Comparison of ENCODE assay signal across 19 cellular contexts in the genomic region with DNA sequence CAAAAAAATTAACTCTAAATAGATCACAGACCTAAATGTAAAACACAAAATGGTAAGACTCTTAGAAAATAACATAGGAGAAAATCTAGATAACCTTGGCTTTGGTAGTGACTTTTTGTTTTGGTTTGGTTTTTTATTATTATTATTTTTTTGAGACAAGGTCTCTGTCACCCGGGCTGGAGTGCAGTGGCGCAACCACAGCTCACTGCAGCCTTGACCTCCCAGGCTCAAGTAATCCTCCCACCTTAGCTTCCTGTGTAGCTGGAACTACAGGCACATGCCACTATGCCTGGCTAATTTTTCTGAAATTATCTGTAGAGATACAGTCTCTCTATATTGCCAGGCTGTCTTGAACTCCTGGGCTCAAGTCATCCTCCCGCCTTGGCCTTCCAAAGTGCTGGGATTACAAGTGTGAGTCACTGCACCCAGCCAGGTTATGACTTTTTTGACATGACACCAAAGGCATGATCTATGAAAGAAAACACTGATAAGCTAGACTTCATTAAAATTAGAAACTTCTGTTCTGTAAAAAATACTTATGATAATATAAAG.
DNase-seq lines count a peak whose midpoint lies in the region; ATAC-seq and TF ChIP-seq lines count a peak whose summit lies in the region.
"Had no signal": no experiment of that assay in that cellular context is flagged by ENCODE, and none has a peak within 500 bp of the region (broad histone marks: within the 10 kb centered on the region; RNA-seq: fewer than 3 reads in every experiment).

No MANE protein-coding gene starts in this region.

- ATAC-seq in heart left ventricle (peak in 1 of 4 donors; percentile 25), right cardiac atrium (no peak), esophagus mucosa (peak; percentile 27), GM18873 (IDR thresholded peaks at IDR 0.05; ENCODE audit: low FRiP score, unreplicated experiment) (no peak), GM21381 (IDR thresholded peaks at IDR 0.05; ENCODE audit: unreplicated experiment) (no peak)

- H3K27me3 Mint-ChIP-seq in nephron (ENCODE audit: low read depth) (peaks cover 6% of the 10 kb centered on the region), type B pancreatic cell (no peaks in the 10 kb centered on the region)

- H3K4me1 ChIP-seq in heart left ventricle: peaks cover 0 to 4% (median 0%) of the 10 kb centered on the region in 12 donors
- H3K4me1 ChIP-seq in right cardiac atrium (ENCODE audit: control insufficient read depth, insufficient read depth, low read length): no peaks in the 10 kb centered on the region
- H3K4me1 ChIP-seq: BLaER1 treated with 17β-estradiol and CSF1 and Interleukin-3, amounts not matched to agents 10 nM and 100 nM; colonic mucosa had no signal

- H3K36me3 ChIP-seq in heart left ventricle: no peaks in the 10 kb centered on the region
- H3K36me3 ChIP-seq: BLaER1 treated with 17β-estradiol and CSF1 and Interleukin-3, amounts not matched to agents 10 nM and 100 nM; colonic mucosa had no signal

- no peak for TF ChIP-seq POLR2A in heart left ventricle (IDR thresholded peaks at IDR 0.05)

- H3K27ac ChIP-seq in heart left ventricle (peak overlapping the region in 7 of 12 donors; percentile 46 to 84 (median 59)), right cardiac atrium (ENCODE audit: low read length) (no peak overlapping the region)
- H3K27ac ChIP-seq: BLaER1 treated with 17β-estradiol and CSF1 and Interleukin-3, amounts not matched to agents 10 nM and 100 nM had no signal

- intact Hi-C loops in heart left ventricle (cut with DNase I) (no loop called here), right cardiac atrium (cut with DNase I) (no loop called here)

- H3K4me3 ChIP-seq in heart left ventricle (peak overlapping the region in 3 of 12 donors; percentile 23 to 48 (median 46)), right cardiac atrium (ENCODE audit: low read length) (no peak overlapping the region)
- H3K4me3 ChIP-seq: BLaER1 treated with 17β-estradiol and CSF1 and Interleukin-3, amounts not matched to agents 10 nM and 100 nM; colonic mucosa had no signal

- H3K36me3 Mint-ChIP-seq in nephron (ENCODE audit: low read depth) (no peaks in the 10 kb centered on the region), type B pancreatic cell (no peaks in the 10 kb centered on the region)
- H3K36me3 Mint-ChIP-seq: IgD-negative memory B cell, memory B cell had no signal

- H3K9me3 ChIP-seq in heart left ventricle (no peaks in the 10 kb centered on the region), right cardiac atrium (ENCODE audit: control insufficient read depth, low read length) (no peaks in the 10 kb centered on the region)
- H3K9me3 ChIP-seq: BLaER1 treated with 17β-estradiol and CSF1 and Interleukin-3, amounts not matched to agents 10 nM and 100 nM; colonic mucosa had no signal

- H3K27ac Mint-ChIP-seq in nephron: peak overlapping the region; percentile 93 to 97 (median 95)
- H3K27ac Mint-ChIP-seq in type B pancreatic cell: peak overlapping the region; percentile 79
- H3K27ac Mint-ChIP-seq: IgD-negative memory B cell, memory B cell had no signal

- 79 to 90% (median 86%) methylated on average over 3 of the region's 3 CpGs for WGBS in heart left ventricle, 4 donors
- 83% methylated on average over 3 of the region's 3 CpGs for WGBS in right cardiac atrium

- DNase-seq in heart left ventricle: no peak
- DNase-seq in right cardiac atrium: no peak
- DNase-seq in type B pancreatic cell (ENCODE audit: extremely low spot score, unreplicated experiment): no peak
- DNase-seq in activated CD4-positive, CD25-positive, alpha-beta regulatory T cell treated with anti-CD3 and anti-CD28 coated beads, Interleukin-2, amount 50 U/mL, for 72 hours: no peak
- DNase-seq: 8988T; activated CD4-positive, alpha-beta T cell treated with anti-CD3 and anti-CD28 coated beads for 4 hours; activated effector memory CD4-positive, alpha-beta T cell treated with anti-CD3 and anti-CD28 coated beads, Interleukin-2, amount 50 U/mL, for 16 hours; colonic mucosa; GOT3; NCI-H1092 treated with DMSO at 0.1 percent for 48 hours; NCI-H748 treated with DMSO at 0.1 percent for 48 hours; substantia nigra had no signal

- TF ChIP-seq CTCF in heart left ventricle (IDR thresholded peaks at IDR 0.05): no peak
- TF ChIP-seq CTCF in nephron (IDR thresholded peaks at IDR 0.05; ENCODE audit: unreplicated experiment in 3 of 3): no peak
- TF ChIP-seq CTCF in type B pancreatic cell (conservative IDR thresholded peaks at IDR 0.05): no peak

- no peaks in the 10 kb centered on the region for H3K27me3 ChIP-seq in heart left ventricle
- H3K27me3 ChIP-seq in right cardiac atrium (ENCODE audit: control insufficient read depth, insufficient read depth): no peaks in the 10 kb centered on the region
- H3K27me3 ChIP-seq: BLaER1 treated with 17β-estradiol and CSF1 and Interleukin-3, amounts not matched to agents 10 nM and 100 nM; colonic mucosa had no signal

- peak overlapping the region; percentile 64 to 82 (median 68) for H3K4me3 Mint-ChIP-seq in nephron
- no peak overlapping the region for H3K4me3 Mint-ChIP-seq in type B pancreatic cell
- H3K4me3 Mint-ChIP-seq: IgD-negative memory B cell, memory B cell had no signal

- H3K4me1 Mint-ChIP-seq in nephron: peaks cover 49% of the 10 kb centered on the region
- peaks cover 4% of the 10 kb centered on the region for H3K4me1 Mint-ChIP-seq in type B pancreatic cell (ENCODE audit: unreplicated experiment)
- H3K4me1 Mint-ChIP-seq: IgD-negative memory B cell, memory B cell had no signal

- H3K9me3 Mint-ChIP-seq in nephron: peaks cover 5% of the 10 kb centered on the region
- no peaks in the 10 kb centered on the region for H3K9me3 Mint-ChIP-seq in type B pancreatic cell
- H3K9me3 Mint-ChIP-seq: memory B cell had no signal
